ENCODE assay signal across 21 cellular contexts in genomic region chr1:16021681-16022080, GRCh38. TPM values are rescaled to one million over a fixed set of nuclear protein-coding genes. Genes with fewer than 3 reads are reported as not detected.
DNase-seq lines count a peak whose midpoint lies in the region; ATAC-seq and TF ChIP-seq lines count a peak whose summit lies in the region.
"Had no signal": no experiment of that assay in that cellular context is flagged by ENCODE, and none has a peak within 500 bp of the region (broad histone marks: within the 10 kb centered on the region; RNA-seq: fewer than 3 reads in every experiment).

CLCNKA (plus strand) TSS chr1:16022036; CDS start chr1:16022620, 584 bp downstream.

- no peaks in the 10 kb centered on the region for H4K20me1 ChIP-seq in osteoblast (ENCODE audit: insufficient read depth, low read length)

- no peak within 1 kb of the TSS for H3K4me3 Mint-ChIP-seq in dendritic cell treated with granulocyte-macrophage colony-stimulating factor and Interleukin-4, amounts not matched to agents 40 ng/mL and 50 ng/mL, for 4 days
- H3K4me3 Mint-ChIP-seq: activated CD4-positive, alpha-beta T cell treated with anti-CD3 and anti-CD28 coated beads, Interleukin-2, amount 10 ng/mL, durations not matched to agents 7 days and 5 days; mesothelial cell of epicardium; stimulated activated memory B cell treated with anti-CD40 and anti-IgM and Interleukin-4, amounts not matched to agents 10 μg/mL and 1 μg/mL and 100 μg/mL, for 72 hours had no signal

- H3K4me3 ChIP-seq in cardiac muscle cell (no peak within 1 kb of the TSS), osteoblast (ENCODE audit: insufficient read depth, low read length) (no peak within 1 kb of the TSS), vagina (no peak within 1 kb of the TSS)
- H3K4me3 ChIP-seq: smooth muscle cell had no signal

- TF ChIP-seq CTCF in cardiac muscle cell (IDR thresholded peaks at IDR 0.05; ENCODE audit: low read depth, low read length) (no peak), osteoblast (IDR thresholded peaks at IDR 0.05; ENCODE audit: extremely low read depth, low read depth, low read length) (no peak), vagina (IDR thresholded peaks at IDR 0.05) (no peak)

- H3K27ac ChIP-seq in cardiac muscle cell (peak within 1 kb of the TSS; percentile 61), osteoblast (ENCODE audit: low read depth, low read length) (no peak within 1 kb of the TSS), vagina (peak within 1 kb of the TSS; percentile 94)
- H3K27ac ChIP-seq: brain microvascular endothelial cell had no signal

- ATAC-seq in left cardiac atrium (no peak), GM19397 (IDR thresholded peaks at IDR 0.05; ENCODE audit: unreplicated experiment) (no peak)
- ATAC-seq: stimulated activated memory B cell treated with anti-CD40 and anti-IgM and Interleukin-4, amounts not matched to agents 10 μg/mL and 1 μg/mL and 100 μg/mL, for 72 hours had no signal

- no peak for TF ChIP-seq POLR2A in vagina (IDR thresholded peaks at IDR 0.05)

- no peak within 1 kb of the TSS for H3K4me2 ChIP-seq in osteoblast (ENCODE audit: insufficient read depth, low read length)

- no peaks in the 10 kb centered on the region for H3K36me3 ChIP-seq in cardiac muscle cell
- no peaks in the 10 kb centered on the region for H3K36me3 ChIP-seq in osteoblast (ENCODE audit: insufficient read depth, low read length)
- no peaks in the 10 kb centered on the region for H3K36me3 ChIP-seq in vagina
- H3K36me3 ChIP-seq: brain microvascular endothelial cell had no signal

- H3K27ac Mint-ChIP-seq in dendritic cell treated with granulocyte-macrophage colony-stimulating factor and Interleukin-4, amounts not matched to agents 40 ng/mL and 50 ng/mL, for 4 days, result peak within 1 kb of the TSS; percentile 5
- H3K27ac Mint-ChIP-seq: activated CD4-positive, alpha-beta T cell treated with anti-CD3 and anti-CD28 coated beads, Interleukin-2, amount 10 ng/mL, durations not matched to agents 7 days and 5 days; mesothelial cell of epicardium; stimulated activated memory B cell treated with anti-CD40 and anti-IgM and Interleukin-4, amounts not matched to agents 10 μg/mL and 1 μg/mL and 100 μg/mL, for 72 hours had no signal

- no peak within 1 kb of the TSS for H2AFZ ChIP-seq in osteoblast (ENCODE audit: low read length)

- no peaks in the 10 kb centered on the region for H3K36me3 Mint-ChIP-seq in dendritic cell treated with granulocyte-macrophage colony-stimulating factor and Interleukin-4, amounts not matched to agents 40 ng/mL and 50 ng/mL, for 4 days (ENCODE audit: low read depth)
- H3K36me3 Mint-ChIP-seq: mesothelial cell of epicardium; stimulated activated memory B cell treated with anti-CD40 and anti-IgM and Interleukin-4, amounts not matched to agents 10 μg/mL and 1 μg/mL and 100 μg/mL, for 72 hours had no signal

- intact Hi-C loops in left cardiac atrium (cut with DNase I) (no loop called here), vagina (cut with DNase I) (no loop called here)
- intact Hi-C loops in dendritic cell treated with granulocyte-macrophage colony-stimulating factor and Interleukin-4, amounts not matched to agents 40 ng/mL and 50 ng/mL, for 4 days (cut with micrococcal nuclease), result no loop called here

- peaks cover 9% of the 10 kb centered on the region for H3K79me2 ChIP-seq in osteoblast (ENCODE audit: insufficient read depth, low read length)

- H3K4me1 ChIP-seq in cardiac muscle cell (ENCODE audit: low read depth), result peaks cover 37% of the 10 kb centered on the region
- peaks cover 41% of the 10 kb centered on the region for H3K4me1 ChIP-seq in osteoblast (ENCODE audit: insufficient read depth, low read length)
- peaks cover 29% of the 10 kb centered on the region for H3K4me1 ChIP-seq in vagina
- H3K4me1 ChIP-seq: Caco-2 had no signal

- H3K9me3 ChIP-seq in cardiac muscle cell (ENCODE audit: low read depth) (no peaks in the 10 kb centered on the region), osteoblast (ENCODE audit: low read depth, low read length) (no peaks in the 10 kb centered on the region), vagina (no peaks in the 10 kb centered on the region)
- H3K9me3 ChIP-seq: Caco-2 had no signal

- no peaks in the 10 kb centered on the region for H3K9me3 Mint-ChIP-seq in dendritic cell treated with granulocyte-macrophage colony-stimulating factor and Interleukin-4, amounts not matched to agents 40 ng/mL and 50 ng/mL, for 4 days
- H3K9me3 Mint-ChIP-seq: activated CD4-positive, alpha-beta T cell treated with anti-CD3 and anti-CD28 coated beads, Interleukin-2, amount 10 ng/mL, durations not matched to agents 7 days and 5 days; mesothelial cell of epicardium; stimulated activated memory B cell treated with anti-CD40 and anti-IgM and Interleukin-4, amounts not matched to agents 10 μg/mL and 1 μg/mL and 100 μg/mL, for 72 hours had no signal

- no peak for DNase-seq in cardiac muscle cell (ENCODE audit: low read depth in 1 of 2, low spot score in 1 of 2)
- DNase-seq in left cardiac atrium, result no peak
- DNase-seq in osteoblast (ENCODE audit: insufficient read length, low spot score, missing footprints), result peak; percentile 66
- DNase-seq in vagina (ENCODE audit: extremely low spot score in 2 of 2), result no peak
- DNase-seq in SW480 (ENCODE audit: low spot score), result no peak
- DNase-seq in stimulated activated naive CD4-positive, alpha-beta T cell treated with Interleukin-2 at 50 U/mL for 16 hours (lab: John Stamatoyannopoulos, UW), result no peak
- DNase-seq: activated CD4-positive, alpha-beta T cell treated with anti-CD3 and anti-CD28 coated beads, Interleukin-2, amount 10 ng/mL, durations not matched to agents 7 days and 5 days; activated naive CD4-positive, alpha-beta T cell treated with Interleukin-2 at 50 U/mL for 16 hours; brain microvascular endothelial cell; Caco-2; dermis blood vessel endothelial cell; GDM1; NCI-H1436; NCI-H524 had no signal

- peaks cover 46% of the 10 kb centered on the region for H3K27me3 Mint-ChIP-seq in dendritic cell treated with granulocyte-macrophage colony-stimulating factor and Interleukin-4, amounts not matched to agents 40 ng/mL and 50 ng/mL, for 4 days
- H3K27me3 Mint-ChIP-seq: activated CD4-positive, alpha-beta T cell treated with anti-CD3 and anti-CD28 coated beads, Interleukin-2, amount 10 ng/mL, durations not matched to agents 7 days and 5 days had no signal

- H3K27me3 ChIP-seq in cardiac muscle cell (no peaks in the 10 kb centered on the region), osteoblast (ENCODE audit: insufficient read depth, low read length) (no peaks in the 10 kb centered on the region), vagina (no peaks in the 10 kb centered on the region)
- H3K27me3 ChIP-seq: brain microvascular endothelial cell had no signal

- H3K4me1 Mint-ChIP-seq in dendritic cell treated with granulocyte-macrophage colony-stimulating factor and Interleukin-4, amounts not matched to agents 40 ng/mL and 50 ng/mL, for 4 days (ENCODE audit: low read depth), result peaks cover 12% of the 10 kb centered on the region
- H3K4me1 Mint-ChIP-seq: activated CD4-positive, alpha-beta T cell treated with anti-CD3 and anti-CD28 coated beads, Interleukin-2, amount 10 ng/mL, durations not matched to agents 7 days and 5 days had no signal

RNA-seq across cellular contexts. Expression of gene CLCNKA, which starts in this region (rescaled TPM):
- 5.8 and 16.3 TPM in 2 replicates for total RNA-seq in cardiac muscle cell
- 12.8 and 25.5 TPM in 2 replicates for polyA plus RNA-seq in cardiac muscle cell
- total RNA-seq in left cardiac atrium, result under 1 TPM; 0.26 to 0.38 TPM
- total RNA-seq in osteoblast, result not detected in 2 replicates
- total RNA-seq in vagina, result 0.25 TPM
- total RNA-seq: activated CD4-positive, alpha-beta T cell treated with anti-CD3 and anti-CD28 coated beads, Interleukin-2, amount 10 ng/mL, durations not matched to agents 7 days and 5 days; Caco-2; dermis blood vessel endothelial cell; epithelial cell of proximal tubule; LHCN-M2; smooth muscle cell had no signal

Comparison
In these comparisons a context has a peak if more than half of its experiments do, and no peak if none do; other contexts are left out.
1. Peak in DNase-seq in osteoblast; RNA of the gene not detected or under 1 TPM.